ENCODE assay signal across 12 cellular contexts in the genomic region with DNA sequence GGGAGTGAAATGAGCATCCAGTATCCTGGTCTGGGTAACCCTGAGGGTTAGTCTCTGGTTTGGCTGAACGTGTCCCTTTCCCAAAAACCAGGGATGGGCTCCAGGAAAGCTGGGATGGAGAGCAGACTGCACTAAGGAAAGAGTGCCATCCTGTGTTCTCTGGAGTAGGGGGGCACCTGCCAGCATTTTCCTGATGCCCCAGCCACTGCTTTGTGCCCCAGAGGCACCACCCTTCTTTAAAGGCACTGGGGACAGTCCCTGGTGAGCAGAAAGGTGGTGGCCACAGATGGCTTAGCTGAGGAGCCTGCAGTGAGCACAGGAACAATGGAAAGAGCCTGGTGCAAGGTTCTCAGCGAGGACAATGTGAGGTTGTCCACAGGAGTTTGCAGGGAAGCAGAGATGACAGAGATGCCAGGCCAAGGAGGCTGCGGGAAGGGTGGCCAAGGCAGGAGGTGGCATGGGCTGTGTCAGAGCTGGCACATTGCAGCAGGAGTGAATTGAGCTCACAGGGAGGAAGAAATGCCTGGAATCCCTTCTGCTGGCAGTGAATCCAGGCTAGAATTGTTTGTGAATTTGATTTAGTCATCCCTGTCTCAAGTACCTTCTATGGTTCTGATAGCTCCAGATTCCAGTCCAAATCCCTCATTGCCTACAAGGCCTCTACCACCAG. TPM values are rescaled to one million over a fixed set of nuclear protein-coding genes. Genes with fewer than 3 reads are reported as not detected.
A peak's percentile ranks its signal among the peaks of the same experiment; 100 is the strongest.
DNase-seq lines count a peak whose midpoint lies in the region; ATAC-seq, FAIRE-seq and TF ChIP-seq lines count a peak whose summit lies in the region.
"Had no signal": no experiment of that assay in that cellular context is flagged by ENCODE, and none has a peak within 500 bp of the region (broad histone marks: within the 10 kb centered on the region; RNA-seq: fewer than 3 reads in every experiment).

No MANE protein-coding gene starts in this region.

- H2AK5ac ChIP-seq in H9 (ENCODE audit: insufficient read length, low read length): no peak overlapping the region

- H4K20me1 ChIP-seq in H9 (ENCODE audit: control insufficient read depth, insufficient read depth, insufficient read length): no peaks in the 10 kb centered on the region

- no peak for TF ChIP-seq POLR2A in stomach (IDR thresholded peaks at IDR 0.05)

- no CpG with 5 or more reads among the region's 3 CpGs for WGBS in H9 (ENCODE audit: extremely low coverage, insufficient read length, low lambda C conversion rate)
- 74 to 90% (median 87%) methylated on average over 3 of the region's 3 CpGs for WGBS in stomach, 5 donors

- no peak overlapping the region for H3K4ac ChIP-seq in H9 (ENCODE audit: low read depth, low read length)

- H3K27ac ChIP-seq in H9 (ENCODE audit: insufficient read length, low read depth, low read length): no peak overlapping the region
- H3K27ac ChIP-seq in stomach: peak overlapping the region in 4 of 5 donors; percentile 49 to 76 (median 68)

- H3K4me2 ChIP-seq in H9 (ENCODE audit: insufficient read depth, insufficient read length, low read length): no peak overlapping the region

- H3K79me1 ChIP-seq in H9 (ENCODE audit: insufficient read depth, low read depth, low read length, poor library complexity, severe bottlenecking): no peaks in the 10 kb centered on the region

- peaks cover 51 to 63% of the 10 kb centered on the region in 2 experiments for H3K4me1 Mint-ChIP-seq in H9

- peaks cover 7% of the 10 kb centered on the region for H3K27me3 Mint-ChIP-seq in H9 (ENCODE audit: low read depth)

- no peaks in the 10 kb centered on the region for H3K36me3 Mint-ChIP-seq in H9 (ENCODE audit: insufficient read depth in 1 of 3, low read depth in 3 of 3)

- no peak overlapping the region for H2AFZ ChIP-seq in H9 (ENCODE audit: low read length)

- no peak overlapping the region for H4K8ac ChIP-seq in H9 (replicated peaks; ENCODE audit: insufficient read length, low read depth, low read length)

- ATAC-seq in left colon: peak; percentile 5
- ATAC-seq in HG02981 (IDR thresholded peaks at IDR 0.05; ENCODE audit: unreplicated experiment): no peak
- ATAC-seq: GM12878 had no signal

- no peak overlapping the region for H3K56ac ChIP-seq in H9 (ENCODE audit: insufficient read length, low read depth, low read length)

- no peak overlapping the region for H2BK15ac ChIP-seq in H9 (ENCODE audit: low read depth, low read length)

- no peak overlapping the region for H3K9ac ChIP-seq in H9 (ENCODE audit: extremely low read depth, insufficient read length, low read length)

- H3K9me3 Mint-ChIP-seq in H9: no peaks in the 10 kb centered on the region
- H3K9me3 Mint-ChIP-seq: T-helper 1 cell treated with Interleukin-12 subunit alpha and Interleukin-12 subunit beta and Interleukin-4 antibody, amounts not matched to agents 30 μg/mL and 1 μg/mL, for 36 hours had no signal

- no peak overlapping the region for H2BK12ac ChIP-seq in H9 (ENCODE audit: insufficient read length, low read depth, low read length)

- H3T11ph ChIP-seq in H9 (ENCODE audit: low read length): no peak overlapping the region

- H3K79me2 ChIP-seq in H9 (ENCODE audit: insufficient read depth, low read length): no peaks in the 10 kb centered on the region

- H2BK120ac ChIP-seq in H9 (ENCODE audit: low read depth, low read length, poor library complexity, severe bottlenecking): no peak overlapping the region

- H3K4me3 ChIP-seq in bronchial epithelial cell (ENCODE audit: low read depth, low read length): no peak overlapping the region
- no peak overlapping the region for H3K4me3 ChIP-seq in stomach
- H3K4me3 ChIP-seq: GM12878 had no signal

- no peak overlapping the region for H4K5ac ChIP-seq in H9 (ENCODE audit: insufficient read length, low read depth, low read length)

- H2BK20ac ChIP-seq in H9 (ENCODE audit: low read depth, low read length, poor library complexity, severe bottlenecking): no peak overlapping the region

- no peaks in the 10 kb centered on the region for H3K23me2 ChIP-seq in H9 (ENCODE audit: insufficient read length, low read depth, low read length, poor library complexity, severe bottlenecking)

- no peak overlapping the region; a peak in 1 of 7 replicates for H3K27ac Mint-ChIP-seq in H9
- H3K27ac Mint-ChIP-seq: T-helper 1 cell treated with Interleukin-12 subunit alpha and Interleukin-12 subunit beta and Interleukin-4 antibody, amounts not matched to agents 30 μg/mL and 1 μg/mL, for 36 hours had no signal

- no peaks in the 10 kb centered on the region for H3K36me3 ChIP-seq in bronchial epithelial cell (ENCODE audit: control insufficient read depth, insufficient read depth, low read length)
- H3K36me3 ChIP-seq in stomach: no peaks in the 10 kb centered on the region

- H4K91ac ChIP-seq in H9 (ENCODE audit: insufficient read length, low read depth, low read length): no peak overlapping the region

- H3K18ac ChIP-seq in H9 (ENCODE audit: insufficient read length, low read depth, low read length): no peak overlapping the region

- TF ChIP-seq EP300 in stomach (IDR thresholded peaks at IDR 0.05): no peak

- H3K4me3 Mint-ChIP-seq in H9: no peak overlapping the region
- H3K4me3 Mint-ChIP-seq: T-helper 1 cell treated with Interleukin-12 subunit alpha and Interleukin-12 subunit beta and Interleukin-4 antibody, amounts not matched to agents 30 μg/mL and 1 μg/mL, for 36 hours had no signal

- no peak for TF ChIP-seq CTCF in H9 (conservative IDR thresholded peaks at IDR 0.05)
- no peak for TF ChIP-seq CTCF in bronchial epithelial cell (IDR thresholded peaks at IDR 0.05; ENCODE audit: insufficient read depth, low read length, severe bottlenecking)
- TF ChIP-seq CTCF in stomach (IDR thresholded peaks at IDR 0.05): no peak

- no peaks in the 10 kb centered on the region for H3K9me3 ChIP-seq in H9 (ENCODE audit: control insufficient read depth, low read depth, low read length)
- H3K9me3 ChIP-seq in stomach: no peaks in the 10 kb centered on the region

- H3K4me1 ChIP-seq in H9 (ENCODE audit: insufficient read depth, low read length) (peaks cover 26% of the 10 kb centered on the region; the same call in 1 of the 2 replicates), stomach (peaks cover 23 to 68% (median 44%) of the 10 kb centered on the region in 4 donors)

- DNase-seq in H9: peak; percentile 26
- no peak for DNase-seq in bronchial epithelial cell (ENCODE audit: low read depth)
- peak in 1 of 2 donors; percentile 18 for DNase-seq in left colon
- no peak for DNase-seq in stomach
- DNase-seq in activated CD4-positive, alpha-beta T cell treated with anti-CD3 and anti-CD28 coated beads, Interleukin-2, amount 50 U/mL, for 4 hours: no peak
- no peak for DNase-seq in GDM1 (lab: John Stamatoyannopoulos, UW)
- DNase-seq in NCI-H146 (lab: John Stamatoyannopoulos, UW): no peak
- DNase-seq: activated T-cell treated with anti-CD3 and anti-CD28 coated beads, Interleukin-2, amount 50 U/mL, for 1 hour; NCI-H510A had no signal

- H3K27me3 ChIP-seq in H9 (ENCODE audit: insufficient read depth, low read length) (no peaks in the 10 kb centered on the region), bronchial epithelial cell (ENCODE audit: control insufficient read depth, insufficient read depth, low read length) (no peaks in the 10 kb centered on the region), stomach (no peaks in the 10 kb centered on the region)

- H2BK5ac ChIP-seq in H9 (ENCODE audit: insufficient read length, low read length): no peak overlapping the region

- peak; percentile 86 for FAIRE-seq in bronchial epithelial cell (lab: Jason Lieb, UNC)
- FAIRE-seq: GM12878 had no signal

- no peak overlapping the region for H3K23ac ChIP-seq in H9 (ENCODE audit: insufficient read length, low read depth, low read length)

- no peak overlapping the region for H3K14ac ChIP-seq in H9 (ENCODE audit: insufficient read depth, low read length)

- intact Hi-C loops in left colon (cut with DNase I, micrococcal nuclease) (no loop called here), stomach (cut with DNase I; ENCODE audit: low total_unique reads) (no loop called here)

RNA-seq across cellular contexts. Expression of gene AMOTL2, which starts 39.9 kb away (rescaled TPM):
- total RNA-seq in H9 (2021) (30.9 and 35.3 TPM in 2 replicates), bronchial epithelial cell (54.2 and 89.9 TPM in 2 replicates), left colon (10 to 100 TPM; 17.6 to 18.7 TPM), stomach (100 to 1,000 TPM in 1 of 5 donors, 10 to 100 TPM in 4; 29.3 to 782 (median 54.9) TPM)
- 10 to 100 TPM; 10.6 to 16.6 (median 13.8) TPM for polyA plus RNA-seq in stomach
